Comparison of ENCODE assay signal across 26 cellular contexts in genomic region chr1:52358851-52359497, GRCh38. TPM values are rescaled to one million over a fixed set of nuclear protein-coding genes. Genes with fewer than 3 reads are reported as not detected.
DNase-seq lines count a peak whose midpoint lies in the region; ATAC-seq and TF ChIP-seq lines count a peak whose summit lies in the region.
"Had no signal": no experiment of that assay in that cellular context is flagged by ENCODE, and none has a peak within 500 bp of the region (broad histone marks: within the 10 kb centered on the region; RNA-seq: fewer than 3 reads in every experiment).

No MANE protein-coding gene starts in this region.

- H3K36me3 Mint-ChIP-seq in activated T-cell treated with anti-CD3 and anti-CD28 coated beads, Interleukin-2, amount 50 U/mL, for 24 hours (ENCODE audit: low read depth), result peaks cover 95% of the 10 kb centered on the region
- peaks cover 68% of the 10 kb centered on the region for H3K36me3 Mint-ChIP-seq in Caco-2 (ENCODE audit: insufficient read depth, unreplicated experiment)
- peaks cover 67% of the 10 kb centered on the region for H3K36me3 Mint-ChIP-seq in central memory CD8-positive, alpha-beta T cell (ENCODE audit: insufficient read depth)

- intact Hi-C loops in Caco-2 (cut with micrococcal nuclease; ENCODE audit: unreplicated experiment), result no loop called here

- H3K4me3 Mint-ChIP-seq in activated T-cell treated with anti-CD3 and anti-CD28 coated beads, Interleukin-2, amount 50 U/mL, for 24 hours, result no peak overlapping the region
- H3K4me3 Mint-ChIP-seq in Caco-2 (ENCODE audit: unreplicated experiment), result no peak overlapping the region
- no peak overlapping the region for H3K4me3 Mint-ChIP-seq in central memory CD8-positive, alpha-beta T cell

- H3K9me3 Mint-ChIP-seq in activated T-cell treated with anti-CD3 and anti-CD28 coated beads, Interleukin-2, amount 50 U/mL, for 24 hours, result no peaks in the 10 kb centered on the region
- no peaks in the 10 kb centered on the region for H3K9me3 Mint-ChIP-seq in Caco-2 (ENCODE audit: unreplicated experiment)
- no peaks in the 10 kb centered on the region for H3K9me3 Mint-ChIP-seq in central memory CD8-positive, alpha-beta T cell

- no peak for ATAC-seq in central memory CD8-positive, alpha-beta T cell (replicated peaks; ENCODE audit: extremely low read depth, poor library complexity, severe bottlenecking)
- ATAC-seq in HG03025 (IDR thresholded peaks at IDR 0.05; ENCODE audit: low FRiP score, unreplicated experiment) (no peak), GM21423 (IDR thresholded peaks at IDR 0.05; ENCODE audit: unreplicated experiment) (no peak), HG03457 (IDR thresholded peaks at IDR 0.05; ENCODE audit: unreplicated experiment) (no peak)
- ATAC-seq: HCT116, PC-3, Right ventricle myocardium inferior, SK-N-SH treated with all-trans-retinoic acid at 6 μM for 48 hours had no signal

- POLR2A ChIA-PET in Caco-2 (lab: Charles Lee), result no interaction called here

- H3K27me3 ChIP-seq in Caco-2 (replicated peaks; ENCODE audit: control insufficient read depth, insufficient read depth, low read length) (no peaks in the 10 kb centered on the region), osteoblast (ENCODE audit: insufficient read depth, low read length) (no peaks in the 10 kb centered on the region)
- H3K27me3 ChIP-seq: MG63, SJCRH30 had no signal

- H3K79me2 ChIP-seq in osteoblast (ENCODE audit: insufficient read depth, low read length), result peaks cover 20% of the 10 kb centered on the region

- no TSS peak for BruUV-seq in Caco-2 (replicated peaks; lab: Mats Ljungman, UMichigan)

- H3K4me3 ChIP-seq in Caco-2 (ENCODE audit: low read depth, low read length) (no peak overlapping the region), osteoblast (ENCODE audit: insufficient read depth, low read length) (no peak overlapping the region)
- H3K4me3 ChIP-seq: MG63, SJCRH30 had no signal

- no peak for DNase-seq in activated T-cell treated with anti-CD3 and anti-CD28 coated beads, Interleukin-2, amount 50 U/mL, for 24 hours
- DNase-seq in activated T-cell treated with anti-CD3 and anti-CD28 coated beads, Interleukin-2, amount 50 U/mL, for 48 hours, result no peak
- DNase-seq in Caco-2 (no peak), osteoblast (ENCODE audit: insufficient read length, low spot score, missing footprints) (peak; percentile 69)
- no peak for DNase-seq in central memory CD8-positive, alpha-beta T cell (ENCODE audit: low spot score in 2 of 2)
- DNase-seq: 8988T; ACHN; COR-L47; KBM-7; MG63; NCI-H1105 treated with DMSO at 0.1 percent for 48 hours; NCI-H146; NCI-H1930; NCI-H2107; NCI-H446; NCI-H524 treated with DMSO at 0.1 percent for 48 hours; NCI-H82; NK-92 treated with Interleukin-12 subunit alpha and Interleukin-12 subunit beta, amount 100 ng/mL, for 24 hours; PC-3; SJCRH30 had no signal

- no peaks in the 10 kb centered on the region for H3K27me3 Mint-ChIP-seq in activated T-cell treated with anti-CD3 and anti-CD28 coated beads, Interleukin-2, amount 50 U/mL, for 24 hours
- H3K27me3 Mint-ChIP-seq in Caco-2 (ENCODE audit: insufficient read depth, unreplicated experiment), result no peaks in the 10 kb centered on the region
- no peaks in the 10 kb centered on the region for H3K27me3 Mint-ChIP-seq in central memory CD8-positive, alpha-beta T cell

- peaks cover 19% of the 10 kb centered on the region for H3K4me1 Mint-ChIP-seq in activated T-cell treated with anti-CD3 and anti-CD28 coated beads, Interleukin-2, amount 50 U/mL, for 24 hours (ENCODE audit: low read depth)
- H3K4me1 Mint-ChIP-seq in Caco-2 (ENCODE audit: low read depth, unreplicated experiment), result no peaks in the 10 kb centered on the region
- peaks cover 20% of the 10 kb centered on the region for H3K4me1 Mint-ChIP-seq in central memory CD8-positive, alpha-beta T cell

- H3K27ac Mint-ChIP-seq in activated T-cell treated with anti-CD3 and anti-CD28 coated beads, Interleukin-2, amount 50 U/mL, for 24 hours, result peak overlapping the region; percentile 56
- H3K27ac Mint-ChIP-seq in Caco-2 (ENCODE audit: unreplicated experiment), result peak overlapping the region; percentile 55
- H3K27ac Mint-ChIP-seq in central memory CD8-positive, alpha-beta T cell (ENCODE audit: low read depth), result peak overlapping the region; percentile 57

- no peaks in the 10 kb centered on the region for H4K20me1 ChIP-seq in osteoblast (ENCODE audit: insufficient read depth, low read length)

- H3K27ac ChIP-seq in osteoblast (ENCODE audit: low read depth, low read length), result no peak overlapping the region
- H3K27ac ChIP-seq: SJCRH30 had no signal

- TF ChIP-seq CTCF in Caco-2 (IDR thresholded peaks at IDR 0.05; ENCODE audit: insufficient read depth in 1 of 2, low read depth in 1 of 2, low read length in 1 of 2, severe bottlenecking in 1 of 2, unreplicated experiment in 1 of 2) (no peak), osteoblast (IDR thresholded peaks at IDR 0.05; ENCODE audit: extremely low read depth, low read depth, low read length) (no peak)

- no peaks in the 10 kb centered on the region for H3K9me3 ChIP-seq in Caco-2
- no peaks in the 10 kb centered on the region for H3K9me3 ChIP-seq in osteoblast (ENCODE audit: low read depth, low read length)
- H3K9me3 ChIP-seq: MG63, SJCRH30 had no signal

- H3K4me1 ChIP-seq in Caco-2 (no peaks in the 10 kb centered on the region), osteoblast (ENCODE audit: insufficient read depth, low read length) (no peaks in the 10 kb centered on the region)
- H3K4me1 ChIP-seq: SJCRH30 had no signal

- H2AFZ ChIP-seq in osteoblast (ENCODE audit: low read length), result no peak overlapping the region

- CTCF ChIA-PET in Caco-2 (lab: Charles Lee), result no interaction called here

- no peak overlapping the region for H3K4me2 ChIP-seq in osteoblast (ENCODE audit: insufficient read depth, low read length)

- H3K36me3 ChIP-seq in Caco-2 (ENCODE audit: control insufficient read depth, insufficient read depth, low read length) (peaks cover 3% of the 10 kb centered on the region), osteoblast (ENCODE audit: insufficient read depth, low read length) (peaks cover 84% of the 10 kb centered on the region)

RNA-seq across cellular contexts. Expression of gene CC2D1B, which starts 7.0 kb away (rescaled TPM):
- total RNA-seq in Caco-2 (2022) (31.1 and 32.4 TPM in 2 replicates), osteoblast (39.8 and 41.6 TPM in 2 replicates)

RNA-seq across cellular contexts. Expression of gene ORC1, which starts 45.2 kb away (rescaled TPM):
- total RNA-seq in Caco-2 (2022) (12.1 and 14.0 TPM in 2 replicates), osteoblast (0.72 and 1.2 TPM in 2 replicates)

RNA-seq across cellular contexts. Expression of gene PRPF38A, which starts 45.4 kb away (rescaled TPM):
- total RNA-seq in Caco-2 (2022) (40.4 and 43.1 TPM in 2 replicates), osteoblast (6.2 and 7.7 TPM in 2 replicates)
